ENCODE assay signal across 8 cellular contexts in the genomic region with DNA sequence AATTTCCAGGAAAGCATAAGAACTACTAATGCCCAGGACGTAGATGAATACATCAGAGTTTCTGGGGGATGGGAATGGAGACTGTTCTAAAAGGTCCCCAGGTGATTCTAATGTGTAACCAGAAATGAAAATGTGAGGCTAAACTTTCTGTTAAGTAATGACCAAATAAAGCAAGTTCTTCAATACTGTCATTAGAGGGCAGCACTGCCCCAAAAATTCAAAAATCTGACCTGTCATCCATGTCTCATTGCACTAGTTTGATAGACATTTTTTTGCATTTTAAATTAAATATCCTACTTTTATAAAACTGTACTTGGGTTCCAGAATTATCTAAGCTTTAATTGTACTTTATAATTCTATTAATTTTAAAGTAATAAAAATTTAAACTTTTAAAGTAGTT.
DNase-seq lines count a peak whose midpoint lies in the region; ATAC-seq and TF ChIP-seq lines count a peak whose summit lies in the region.

No MANE protein-coding gene starts in this region.

- H3K9ac ChIP-seq in smooth muscle cell (ENCODE audit: low read depth): no peak overlapping the region

- H3K27me3 Mint-ChIP-seq in activated naive CD4-positive, alpha-beta T cell treated with anti-CD3 and anti-CD28 coated beads for 36 hours (ENCODE audit: low read depth): peaks cover 15% of the 10 kb centered on the region

- H3K27ac Mint-ChIP-seq in activated naive CD4-positive, alpha-beta T cell treated with anti-CD3 and anti-CD28 coated beads for 36 hours: no peak overlapping the region

- no peaks in the 10 kb centered on the region for H3K79me2 ChIP-seq in smooth muscle cell (ENCODE audit: low read depth)

- H3K4me3 ChIP-seq in smooth muscle cell (no peak overlapping the region), vagina (no peak overlapping the region)

- CTCF ChIA-PET in activated naive CD4-positive, alpha-beta T cell treated with anti-CD3 and anti-CD28 coated beads for 36 hours (lab: Charles Lee): interaction anchor here (0.6 to 0.9 kb wide), 3 partner anchors 8 to 13 kb away, joined by 3 to 6 read pairs (median 3); no protein-coding TSS in a partner anchor

- H3K36me3 ChIP-seq in smooth muscle cell (ENCODE audit: low read depth): no peaks in the 10 kb centered on the region
- no peaks in the 10 kb centered on the region for H3K36me3 ChIP-seq in vagina

- H3K4me1 Mint-ChIP-seq in activated naive CD4-positive, alpha-beta T cell treated with anti-CD3 and anti-CD28 coated beads for 36 hours (ENCODE audit: low read depth): no peaks in the 10 kb centered on the region

- peak; percentile 58 for ATAC-seq in GM21576 (IDR thresholded peaks at IDR 0.05; ENCODE audit: unreplicated experiment)

- DNase-seq in activated naive CD4-positive, alpha-beta T cell treated with anti-CD3 and anti-CD28 coated beads for 36 hours: peak; percentile 47
- DNase-seq in activated naive CD4-positive, alpha-beta T cell treated with Interleukin-2 at 50 U/mL for 16 hours: no peak
- peak; percentile 33 for DNase-seq in KG1 (lab: John Stamatoyannopoulos, UW)
- DNase-seq in RPMI8226: peak; percentile 48
- peak; percentile 62 for DNase-seq in fibroblast of peridontal ligament (ENCODE audit: extremely low read depth)
- DNase-seq in smooth muscle cell (lab: John Stamatoyannopoulos, UW; ENCODE audit: unreplicated experiment): no peak
- DNase-seq in vagina (ENCODE audit: extremely low spot score in 2 of 2): no peak

- H3K9me3 ChIP-seq in smooth muscle cell (replicated peaks; ENCODE audit: low read depth): no peaks in the 10 kb centered on the region
- no peaks in the 10 kb centered on the region for H3K9me3 ChIP-seq in vagina

- intact Hi-C loops in activated naive CD4-positive, alpha-beta T cell treated with anti-CD3 and anti-CD28 coated beads for 36 hours (cut with micrococcal nuclease): loop anchor here (1.0 to 5.0 kb wide), 6 partner anchors 217 to 635 kb away; partner anchors contain the start of gene VGLL2
- intact Hi-C loops in vagina (cut with DNase I): no loop called here

- no peaks in the 10 kb centered on the region for H3K4me1 ChIP-seq in smooth muscle cell (ENCODE audit: low read depth)
- H3K4me1 ChIP-seq in vagina: no peaks in the 10 kb centered on the region

- H3K9me3 Mint-ChIP-seq in activated naive CD4-positive, alpha-beta T cell treated with anti-CD3 and anti-CD28 coated beads for 36 hours: no peaks in the 10 kb centered on the region

- H4K20me1 ChIP-seq in smooth muscle cell (ENCODE audit: low read depth): no peaks in the 10 kb centered on the region

- no peak for TF ChIP-seq POLR2A in vagina (IDR thresholded peaks at IDR 0.05)

- H2AFZ ChIP-seq in smooth muscle cell (ENCODE audit: low read depth): no peak overlapping the region

- H3K4me2 ChIP-seq in smooth muscle cell: no peak overlapping the region

- H3K36me3 Mint-ChIP-seq in activated naive CD4-positive, alpha-beta T cell treated with anti-CD3 and anti-CD28 coated beads for 36 hours (ENCODE audit: low read depth): no peaks in the 10 kb centered on the region

- H3K27me3 ChIP-seq in smooth muscle cell (ENCODE audit: low read depth) (no peaks in the 10 kb centered on the region), vagina (no peaks in the 10 kb centered on the region)

- H3K4me3 Mint-ChIP-seq in activated naive CD4-positive, alpha-beta T cell treated with anti-CD3 and anti-CD28 coated beads for 36 hours: no peak overlapping the region

- 0% methylated on average over 1 of the region's 1 CpG for WGBS in smooth muscle cell (ENCODE audit: low lambda C conversion rate)

- H3K27ac ChIP-seq in smooth muscle cell (ENCODE audit: low read depth): no peak overlapping the region
- H3K27ac ChIP-seq in vagina: no peak overlapping the region

- no peaks in the 10 kb centered on the region for H3F3A ChIP-seq in smooth muscle cell (ENCODE audit: low read depth)

- TF ChIP-seq CTCF in smooth muscle cell (IDR thresholded peaks at IDR 0.05; ENCODE audit: borderline replicate concordance, insufficient read depth, poor library complexity, severe bottlenecking) (peak; percentile 74), vagina (IDR thresholded peaks at IDR 0.05) (no peak)

Comparison
In these comparisons a context has a peak if more than half of its experiments do, and no peak if none do; other contexts are left out.
1. DNase-seq: peak in activated naive CD4-positive, alpha-beta T cell treated with anti-CD3 and anti-CD28 coated beads for 36 hours (single experiment), KG1 (single experiment), RPMI8226 (single experiment) and fibroblast of peridontal ligament (single experiment); none in activated naive CD4-positive, alpha-beta T cell treated with Interleukin-2 at 50 U/mL for 16 hours (single experiment), smooth muscle cell (single experiment) and vagina (0 of 2).